In genomic region chr6:116025405-116025804, GRCh38 we compare ENCODE assay signal across 28 cellular contexts.
"Had no signal": no experiment of that assay in that cellular context is flagged by ENCODE, and none has a peak within 500 bp of the region (broad histone marks: within the 10 kb centered on the region; RNA-seq: fewer than 3 reads in every experiment).

No MANE protein-coding gene starts in this region.

- H3K4me3 ChIP-seq: coronary artery, esophagus squamous epithelium, heart right ventricle, left ventricle myocardium inferior, lower lobe of right lung, prostate gland, right atrium auricular region, smooth muscle cell, suprapubic skin had no signal

- H3K36me3 Mint-ChIP-seq: naive thymus-derived CD8-positive, alpha-beta T cell had no signal

- H3K4me1 Mint-ChIP-seq: nephron progenitor cell had no signal

- H3K4me3 Mint-ChIP-seq: naive thymus-derived CD8-positive, alpha-beta T cell; nephron progenitor cell; stimulated activated naive CD8-positive, alpha-beta T cell treated with anti-CD3 and anti-CD28 coated beads, Interleukin-15, Interleukin-2, amounts not matched to agents 100 ng/mL and 50 ng/mL, for 24 hours had no signal

- DNase-seq: dermis blood vessel endothelial cell; effector memory CD4-positive, alpha-beta T cell; erythroblast; esophagus squamous epithelium; foreskin melanocyte; glutamatergic neuron; heart right ventricle; hippocampal formation; islet precursor cell; kidney glomerular epithelial cell; left colon; left ventricle myocardium inferior; lower lobe of right lung; naive thymus-derived CD8-positive, alpha-beta T cell; nephron progenitor cell; nucleus accumbens; stimulated activated CD4-positive, alpha-beta T cell treated with anti-CD3 and anti-CD28 coated beads, Interleukin-12 subunit alpha, Interleukin-12 subunit beta, amount 100 ng/mL, for 4 hours; stimulated activated CD4-positive, alpha-beta T cell treated with anti-CD3 and anti-CD28 coated beads, Interleukin-1b, Interleukin-23, amount 100 ng/mL, for 48 hours; stimulated activated CD4-positive, alpha-beta T cell treated with anti-CD3 and anti-CD28 coated beads, Interleukin-4, amount 100 ng/mL, for 1 hour; stimulated activated CD8-positive, alpha-beta memory T cell treated with anti-CD3 and anti-CD28 coated beads, Interleukin-4, amount 100 ng/mL, for 48 hours; trophoblast cell had no signal

- H3K36me3 ChIP-seq: esophagus squamous epithelium, heart right ventricle, left ventricle myocardium inferior, lower lobe of right lung, prostate gland, right atrium auricular region, suprapubic skin had no signal

- ATAC-seq: heart right ventricle; lower lobe of right lung; naive thymus-derived CD8-positive, alpha-beta T cell; sciatic nerve had no signal

- H3K27ac ChIP-seq: esophagus squamous epithelium, heart right ventricle, left ventricle myocardium inferior, lower lobe of right lung, prostate gland, right atrium auricular region, suprapubic skin had no signal

- H3K27ac Mint-ChIP-seq: naive thymus-derived CD8-positive, alpha-beta T cell; nephron progenitor cell; stimulated activated naive CD8-positive, alpha-beta T cell treated with anti-CD3 and anti-CD28 coated beads, Interleukin-15, Interleukin-2, amounts not matched to agents 100 ng/mL and 50 ng/mL, for 24 hours had no signal

- H3K9me3 Mint-ChIP-seq: naive thymus-derived CD8-positive, alpha-beta T cell; nephron progenitor cell; stimulated activated naive CD8-positive, alpha-beta T cell treated with anti-CD3 and anti-CD28 coated beads, Interleukin-15, Interleukin-2, amounts not matched to agents 100 ng/mL and 50 ng/mL, for 24 hours had no signal

- H3K9me3 ChIP-seq: esophagus squamous epithelium, heart right ventricle, left ventricle myocardium inferior, lower lobe of right lung, prostate gland, right atrium auricular region, suprapubic skin had no signal
